Comparison of ENCODE assay signal across 10 cellular contexts in the genomic region with DNA sequence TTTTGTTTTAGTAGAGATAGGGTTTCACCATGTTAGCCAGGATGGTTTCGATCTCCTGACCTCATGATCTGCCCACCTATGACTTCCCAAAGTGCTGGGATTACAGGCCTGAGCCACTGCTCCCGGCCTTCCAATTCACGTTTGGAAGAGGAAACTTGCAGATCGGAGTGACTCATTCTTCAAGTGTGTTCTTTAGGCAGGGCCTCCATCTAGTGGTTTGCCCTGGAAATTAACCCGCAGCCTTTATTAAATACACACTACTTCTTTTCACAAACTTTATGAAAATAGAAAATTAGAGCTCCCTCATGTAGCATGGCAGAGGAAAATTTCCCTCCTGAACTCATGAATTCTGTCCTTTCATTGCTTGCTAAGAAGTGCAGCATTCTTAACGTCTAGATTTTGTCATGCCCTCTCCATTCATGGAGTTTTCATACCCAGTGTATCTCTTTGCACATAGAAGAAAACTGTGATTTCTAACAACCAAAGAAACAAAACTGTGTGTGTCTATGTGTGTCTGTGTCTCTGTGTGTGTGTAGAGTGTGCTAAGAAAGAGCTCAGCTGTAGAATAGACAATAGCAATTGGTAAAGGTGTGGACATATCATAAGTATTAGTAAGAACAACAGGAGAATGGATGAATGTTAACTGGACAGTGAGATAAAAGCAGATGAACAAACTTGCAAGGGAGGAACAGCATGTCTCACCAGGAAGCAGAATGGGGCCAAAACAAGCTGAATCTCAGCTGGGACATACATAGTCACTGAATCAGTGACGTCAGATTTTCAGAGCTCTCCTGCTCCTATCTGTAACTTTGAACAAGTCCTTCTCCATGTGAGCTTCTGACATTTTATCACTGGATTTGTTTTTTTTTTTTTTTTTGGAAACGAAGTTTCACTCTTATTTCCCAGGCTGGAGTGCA.
DNase-seq lines count a peak whose midpoint lies in the region; ATAC-seq, FAIRE-seq and TF ChIP-seq lines count a peak whose summit lies in the region.
"Had no signal": no experiment of that assay in that cellular context is flagged by ENCODE, and none has a peak within 500 bp of the region (broad histone marks: within the 10 kb centered on the region; RNA-seq: fewer than 3 reads in every experiment).

No MANE protein-coding gene starts in this region.

- no peaks in the 10 kb centered on the region for H3K9me3 Mint-ChIP-seq in mesothelial cell of epicardium
- H3K9me3 Mint-ChIP-seq: activated naive CD4-positive, alpha-beta T cell treated with anti-CD3 and anti-CD28 coated beads, Interleukin-2, amount 50 U/mL, for 72 hours; stimulated activated naive CD8-positive, alpha-beta T cell treated with anti-CD3 and anti-CD28 coated beads, Interleukin-15, amount 100 ng/mL, for 72 hours had no signal

- H3K79me2 ChIP-seq in endothelial cell of umbilical vein (ENCODE audit: control insufficient read depth, insufficient read depth, low read length) = no peaks in the 10 kb centered on the region

- peaks cover 8% of the 10 kb centered on the region for H3K36me3 Mint-ChIP-seq in mesothelial cell of epicardium
- H3K36me3 Mint-ChIP-seq: activated naive CD4-positive, alpha-beta T cell treated with anti-CD3 and anti-CD28 coated beads, Interleukin-2, amount 50 U/mL, for 72 hours had no signal

- no peaks in the 10 kb centered on the region for H3K4me1 Mint-ChIP-seq in mesothelial cell of epicardium
- H3K4me1 Mint-ChIP-seq: stimulated activated naive CD8-positive, alpha-beta T cell treated with anti-CD3 and anti-CD28 coated beads, Interleukin-15, amount 100 ng/mL, for 72 hours had no signal

- CTCF ChIA-PET in endothelial cell of umbilical vein (lab: Charles Lee) = interaction anchor here (0.6 to 3.7 kb wide), 30 partner anchors 11 to 1177 kb away, joined by 3 to 50 read pairs (median 4); no protein-coding TSS in a partner anchor

- dilution Hi-C loops in endothelial cell of umbilical vein (cut with MboI; ENCODE audit: extremely low pct_ligation_motif_present, low sequenced_read_pairs) = no loop called here

- ATAC-seq in GM21526 (IDR thresholded peaks at IDR 0.05; ENCODE audit: low FRiP score, unreplicated experiment) (peak; percentile 87), RWPE2 (ENCODE audit: low read depth) (peak; percentile 80)
- ATAC-seq: stimulated activated naive CD8-positive, alpha-beta T cell treated with anti-CD3 and anti-CD28 coated beads, Interleukin-15, amount 100 ng/mL, for 72 hours had no signal

- H3K36me3 ChIP-seq in RWPE2 (ENCODE audit: low read depth) (no peaks in the 10 kb centered on the region), endothelial cell of umbilical vein (ENCODE audit: control insufficient read depth in 2 of 2, extremely low read depth in 1 of 2, insufficient read depth in 2 of 2, low read length in 2 of 2) (no peaks in the 10 kb centered on the region)

- DNase-seq in EL (peak; percentile 75), LNCaP clone FGC (ENCODE audit: low read depth) (peak; percentile 63), RWPE2 (ENCODE audit: low spot score) (no peak), endothelial cell of umbilical vein (ENCODE audit: low read depth, low spot score) (peak; percentile 70), mesothelial cell of epicardium (ENCODE audit: low spot score in 2 of 2, unreplicated experiment in 2 of 2) (peak in 1 of 2 experiments; percentile 45), T-helper 1 cell (no peak)
- DNase-seq in NK-92 treated with Interleukin-12 subunit alpha and Interleukin-12 subunit beta, amount 100 ng/mL, for 24 hours (lab: John Stamatoyannopoulos, UW) = no peak

- no peak for TF ChIP-seq POLR2A in endothelial cell of umbilical vein (IDR thresholded peaks at IDR 0.05; ENCODE audit: low read depth, low read length)

- H3K4me3 Mint-ChIP-seq in mesothelial cell of epicardium = no peak overlapping the region
- H3K4me3 Mint-ChIP-seq: stimulated activated naive CD8-positive, alpha-beta T cell treated with anti-CD3 and anti-CD28 coated beads, Interleukin-15, amount 100 ng/mL, for 72 hours had no signal

- POLR2A ChIA-PET in endothelial cell of umbilical vein (lab: Charles Lee) = no interaction called here

- H3K9me1 ChIP-seq in endothelial cell of umbilical vein (replicated peaks; ENCODE audit: control insufficient read depth, extremely low read depth, insufficient read depth, low read length) = no peaks in the 10 kb centered on the region

- BruUV-seq in endothelial cell of umbilical vein (replicated peaks; lab: Mats Ljungman, UMichigan) = no TSS peak

- H3K27me3 Mint-ChIP-seq in mesothelial cell of epicardium (ENCODE audit: low read depth) = no peaks in the 10 kb centered on the region

- TF ChIP-seq CTCF in LNCaP clone FGC (IDR thresholded peaks at IDR 0.05; ENCODE audit: control insufficient read depth, extremely low read depth, insufficient read depth) (peak; percentile 82), RWPE2 (IDR thresholded peaks at IDR 0.05; ENCODE audit: poor library complexity, severe bottlenecking) (peak; percentile 92), endothelial cell of umbilical vein (IDR thresholded peaks at IDR 0.05; ENCODE audit: extremely low read depth in 1 of 2, insufficient read depth in 1 of 2, low read depth in 1 of 2, low read length in 2 of 2) (peak; percentile 54 to 70), mesothelial cell of epicardium (IDR thresholded peaks at IDR 0.05; ENCODE audit: unreplicated experiment) (peak; percentile 71)

- H3K27me3 ChIP-seq in RWPE2 (ENCODE audit: insufficient read depth, poor library complexity, severe bottlenecking) (no peaks in the 10 kb centered on the region), endothelial cell of umbilical vein (ENCODE audit: control insufficient read depth in 2 of 2, insufficient read depth in 2 of 2, low read length in 2 of 2) (no peaks in the 10 kb centered on the region)

- no peak overlapping the region for H2AFZ ChIP-seq in endothelial cell of umbilical vein (ENCODE audit: low read depth, low read length)

- no peaks in the 10 kb centered on the region for H3K4me1 ChIP-seq in RWPE2 (ENCODE audit: insufficient read depth, poor library complexity, severe bottlenecking)
- no peaks in the 10 kb centered on the region for H3K4me1 ChIP-seq in endothelial cell of umbilical vein (ENCODE audit: control insufficient read depth, extremely low read depth, insufficient read depth, low read length)

- intact Hi-C loops in endothelial cell of umbilical vein (cut with micrococcal nuclease) = loop anchor here (1.0 to 10.0 kb wide), 5 partner anchors 405 to 873 kb away; a partner anchor contains a TSS

- H3K9me3 ChIP-seq in RWPE2 (ENCODE audit: severe bottlenecking) = no peaks in the 10 kb centered on the region
- no peaks in the 10 kb centered on the region for H3K9me3 ChIP-seq in endothelial cell of umbilical vein (replicated peaks; ENCODE audit: control insufficient read depth, insufficient read depth, low read length)

- no peak overlapping the region for H3K4me3 ChIP-seq in LNCaP clone FGC (ENCODE audit: low read depth, low read length)
- H3K4me3 ChIP-seq in RWPE2 (ENCODE audit: severe bottlenecking) = no peak overlapping the region
- no peak overlapping the region for H3K4me3 ChIP-seq in endothelial cell of umbilical vein (replicated peaks in 1 of 3; ENCODE audit: insufficient read depth in 1 of 3, low read depth in 1 of 3, low read length in 3 of 3)

- H4K20me1 ChIP-seq in endothelial cell of umbilical vein (replicated peaks; ENCODE audit: control insufficient read depth, extremely low read depth, insufficient read depth, low read length) = no peaks in the 10 kb centered on the region

- H3K27ac ChIP-seq in RWPE2 (ENCODE audit: poor library complexity, severe bottlenecking) = no peak overlapping the region
- H3K27ac ChIP-seq in endothelial cell of umbilical vein (ENCODE audit: insufficient read depth, low read depth, low read length) = no peak overlapping the region

- FAIRE-seq in endothelial cell of umbilical vein (lab: Jason Lieb, UNC) = peak; percentile 78

- no peak overlapping the region for H3K4me2 ChIP-seq in endothelial cell of umbilical vein (ENCODE audit: insufficient read depth, low read length)

- H3K27ac Mint-ChIP-seq in mesothelial cell of epicardium = no peak overlapping the region
- H3K27ac Mint-ChIP-seq: activated naive CD4-positive, alpha-beta T cell treated with anti-CD3 and anti-CD28 coated beads, Interleukin-2, amount 50 U/mL, for 72 hours; stimulated activated naive CD8-positive, alpha-beta T cell treated with anti-CD3 and anti-CD28 coated beads, Interleukin-15, amount 100 ng/mL, for 72 hours had no signal

- no peak overlapping the region for H3K9ac ChIP-seq in endothelial cell of umbilical vein (replicated peaks; ENCODE audit: extremely low read depth, insufficient read depth, low read length)

TF ChIP-seq in endothelial cell of umbilical vein, 7 proteins besides CTCF, POLR2A, EP300 and RAD21:
- TF ChIP-seq MYC (IDR thresholded peaks at IDR 0.05; ENCODE audit: low read depth, low read length) (no peak), JUN (IDR thresholded peaks at IDR 0.05; ENCODE audit: borderline replicate concordance, insufficient read depth, insufficient read length, low read depth) (peak; percentile 67), FOS (IDR thresholded peaks at IDR 0.05; ENCODE audit: borderline replicate concordance, insufficient read depth, low read length) (peak; percentile 94)

Comparison
In these comparisons a context has a peak if more than half of its experiments do, and no peak if none do; other contexts are left out.
1. DNase-seq: peak in EL (single experiment), LNCaP clone FGC (single experiment) and endothelial cell of umbilical vein (single experiment); none in RWPE2 (single experiment), T-helper 1 cell (0 of 5) and NK-92 treated with Interleukin-12 subunit alpha and Interleukin-12 subunit beta, amount 100 ng/mL, for 24 hours (single experiment).
2. Peak in every context shown above with its lines, with median percentiles within 50 percentile points of each other: CTCF ChIP-seq.